In genomic region chr12:26732010-26732908, GRCh38 we compare ENCODE assay signal across 13 cellular contexts.
DNase-seq lines count a peak whose midpoint lies in the region; ATAC-seq and TF ChIP-seq lines count a peak whose summit lies in the region.
"Had no signal": no experiment of that assay in that cellular context is flagged by ENCODE, and none has a peak within 500 bp of the region (broad histone marks: within the 10 kb centered on the region; RNA-seq: fewer than 3 reads in every experiment).

No MANE protein-coding gene starts in this region.

- peaks cover 0 to 8% (median 0%) of the 10 kb centered on the region in 11 experiments; a peak in 2 of 22 replicates for H3K9me3 ChIP-seq in BLaER1 treated with 17β-estradiol and CSF1 and Interleukin-3, amounts not matched to agents 10 nM and 100 nM (replicated peaks in 1 of 11)
- no peaks in the 10 kb centered on the region for H3K9me3 ChIP-seq in T-helper 17 cell (ENCODE audit: control insufficient read depth, low read length, poor library complexity, severe bottlenecking)
- H3K9me3 ChIP-seq in CD4-positive, alpha-beta T cell (ENCODE audit: control insufficient read depth, low read length), result no peaks in the 10 kb centered on the region
- H3K9me3 ChIP-seq: thoracic aorta had no signal

- peaks cover 22% of the 10 kb centered on the region for H3K4me1 Mint-ChIP-seq in T-helper 17 cell
- H3K4me1 Mint-ChIP-seq in CD4-positive, alpha-beta T cell (ENCODE audit: low read depth), result peaks cover 73% of the 10 kb centered on the region

- no peaks in the 10 kb centered on the region for H3K27me3 ChIP-seq in BLaER1 treated with 17β-estradiol and CSF1 and Interleukin-3, amounts not matched to agents 10 nM and 100 nM
- H3K27me3 ChIP-seq in CD4-positive, alpha-beta T cell (ENCODE audit: control insufficient read depth, insufficient read depth, low read length), result no peaks in the 10 kb centered on the region
- H3K27me3 ChIP-seq: heart right ventricle had no signal

- H3K9ac ChIP-seq in BLaER1 treated with 17β-estradiol and CSF1 and Interleukin-3, amounts not matched to agents 10 nM and 100 nM, result peak overlapping the region in 2 of 11 experiments; percentile 8 to 9; a peak in 3 of 22 replicates

- peaks cover 0 to 67% (median 15%) of the 10 kb centered on the region in 10 experiments; a peak in 14 of 20 replicates for H3K4me1 ChIP-seq in BLaER1 treated with 17β-estradiol and CSF1 and Interleukin-3, amounts not matched to agents 10 nM and 100 nM

- H3K27ac Mint-ChIP-seq in T-helper 17 cell, result no peak overlapping the region
- H3K27ac Mint-ChIP-seq in CD4-positive, alpha-beta T cell, result no peak overlapping the region
- H3K27ac Mint-ChIP-seq: activated naive CD8-positive, alpha-beta T cell had no signal

- H3K27me3 Mint-ChIP-seq in T-helper 17 cell, result no peaks in the 10 kb centered on the region
- H3K27me3 Mint-ChIP-seq in CD4-positive, alpha-beta T cell, result no peaks in the 10 kb centered on the region
- H3K27me3 Mint-ChIP-seq: activated naive CD8-positive, alpha-beta T cell had no signal

- intact Hi-C loops in CD4-positive, alpha-beta T cell (cut with DNase I, micrococcal nuclease), result no loop called here

- no peak overlapping the region for H3K4me3 Mint-ChIP-seq in T-helper 17 cell
- H3K4me3 Mint-ChIP-seq in CD4-positive, alpha-beta T cell, result no peak overlapping the region
- H3K4me3 Mint-ChIP-seq: activated naive CD8-positive, alpha-beta T cell had no signal

- H3K4me3 ChIP-seq in BLaER1 treated with 17β-estradiol and CSF1 and Interleukin-3, amounts not matched to agents 10 nM and 100 nM, result no peak overlapping the region
- H3K4me3 ChIP-seq: heart right ventricle, thoracic aorta had no signal

- H3K4me2 ChIP-seq in BLaER1 treated with 17β-estradiol and CSF1 and Interleukin-3, amounts not matched to agents 10 nM and 100 nM, result peak overlapping the region in 7 of 11 experiments; percentile 29 to 84 (median 55); a peak in 12 of 22 replicates

- CTCF ChIA-PET in CD4-positive, alpha-beta T cell (lab: Charles Lee), result interaction anchor here (0.6 kb wide), 1 partner anchor 726 kb away, joined by 4 read pairs; no protein-coding TSS in a partner anchor

- H3K36me3 ChIP-seq in BLaER1 treated with 17β-estradiol and CSF1 and Interleukin-3, amounts not matched to agents 10 nM and 100 nM, result 0 out of 22 replicates have a peak, but pooled peaks cover 0 to 2% (median 0%) of the 10 kb centered on the region in 11 experiments
- H3K36me3 ChIP-seq: heart right ventricle, thoracic aorta had no signal

- H4K20me1 ChIP-seq in BLaER1 treated with 17β-estradiol and CSF1 and Interleukin-3, amounts not matched to agents 10 nM and 100 nM, result peaks cover 0 to 81% (median 0%) of the 10 kb centered on the region in 11 experiments; a peak in 3 of 22 replicates

- no peaks in the 10 kb centered on the region for H3K36me3 Mint-ChIP-seq in T-helper 17 cell (ENCODE audit: low read depth)
- no peaks in the 10 kb centered on the region for H3K36me3 Mint-ChIP-seq in CD4-positive, alpha-beta T cell (ENCODE audit: low read depth)
- H3K36me3 Mint-ChIP-seq: activated naive CD8-positive, alpha-beta T cell had no signal

- TF ChIP-seq CTCF in CD4-positive, alpha-beta T cell (IDR thresholded peaks at IDR 0.05), result no peak

- no peaks in the 10 kb centered on the region for H3K9me3 Mint-ChIP-seq in CD4-positive, alpha-beta T cell

- peak; percentile 72 for ATAC-seq in GM19452 (IDR thresholded peaks at IDR 0.05; ENCODE audit: unreplicated experiment)
- ATAC-seq in HG03097 (IDR thresholded peaks at IDR 0.05; ENCODE audit: low FRiP score, unreplicated experiment), result peak; percentile 73
- no peak for ATAC-seq in T-helper 17 cell
- ATAC-seq in CD4-positive, alpha-beta T cell (ENCODE audit: poor library complexity), result no peak

- POLR2A ChIA-PET in CD4-positive, alpha-beta T cell (lab: Charles Lee), result no interaction called here

- H3K27ac ChIP-seq in BLaER1 treated with 17β-estradiol and CSF1 and Interleukin-3, amounts not matched to agents 10 nM and 100 nM, result peak overlapping the region in 5 of 11 experiments; percentile 8 to 69 (median 47); a peak in 9 of 22 replicates
- no peak overlapping the region for H3K27ac ChIP-seq in CD4-positive, alpha-beta T cell (ENCODE audit: low read depth, low read length)
- H3K27ac ChIP-seq: thoracic aorta had no signal

- peak; percentile 92 for DNase-seq in SIG-M5 treated with dmso at 0.1 percent for 504 hours (lab: John Stamatoyannopoulos, UW; ENCODE audit: unreplicated experiment)
- DNase-seq in NCI-H526 treated with DMSO at 0.1 percent for 48 hours (lab: John Stamatoyannopoulos, UW), result no peak
- no peak for DNase-seq in T-helper 17 cell
- no peak for DNase-seq in CD4-positive, alpha-beta T cell
- no peak for DNase-seq in activated CD4-positive, alpha-beta T cell treated with anti-CD3 and anti-CD28 coated beads for 4 hours
- DNase-seq: ACHN, heart right ventricle, retina had no signal

Comparison
In these comparisons a context has a peak if more than half of its experiments do, and no peak if none do; other contexts are left out.
1. ATAC-seq: peak in GM19452 (single experiment) and HG03097 (single experiment); none in T-helper 17 cell (single experiment) and CD4-positive, alpha-beta T cell (single experiment).